ENCODE assay signal across 10 cellular contexts in genomic region chr1:89725016-89725380, GRCh38.
DNase-seq lines count a peak whose midpoint lies in the region; ATAC-seq, FAIRE-seq and TF ChIP-seq lines count a peak whose summit lies in the region.
"Had no signal": no experiment of that assay in that cellular context is flagged by ENCODE, and none has a peak within 500 bp of the region (broad histone marks: within the 10 kb centered on the region; RNA-seq: fewer than 3 reads in every experiment).

No MANE protein-coding gene starts in this region.

- TF ChIP-seq EP300 in K562 (IDR thresholded peaks at IDR 0.05; ENCODE audit: low read length): no peak

- no peaks in the 10 kb centered on the region for H3K9me3 Mint-ChIP-seq in WTC11

- H3K4me3 Mint-ChIP-seq in WTC11: no peak overlapping the region

- in situ Hi-C loops in K562 (cut with MboI): no loop called here

- ATAC-seq in HG03378 (IDR thresholded peaks at IDR 0.05; ENCODE audit: unreplicated experiment): peak; percentile 2
- peak; percentile 14; the same call in 2 of the 3 replicates for ATAC-seq in K562
- no peak for ATAC-seq in WTC11

- no peaks in the 10 kb centered on the region for H3K4me1 Mint-ChIP-seq in WTC11

- H2AFZ ChIP-seq in K562 (ENCODE audit: low read depth, low read length): peak overlapping the region; percentile 52

- H3K36me3 ChIP-seq in K562 (ENCODE audit: control insufficient read depth, insufficient read depth, low read length) (no peaks in the 10 kb centered on the region), mesodermal cell (ENCODE audit: control insufficient read depth, insufficient read depth, low read length) (no peaks in the 10 kb centered on the region), BE2C (no peaks in the 10 kb centered on the region)

- no TSS peak for BruUV-seq in K562 (replicated peaks; lab: Mats Ljungman, UMichigan)

- no peak overlapping the region for H3K4me3 ChIP-seq in AG10803 (ENCODE audit: low read length)
- H3K4me3 ChIP-seq in K562: no peak overlapping the region
- H3K4me3 ChIP-seq in mesodermal cell (ENCODE audit: extremely low read depth, insufficient read depth, low read length, poor library complexity, severe bottlenecking): no peak overlapping the region
- no peak overlapping the region for H3K4me3 ChIP-seq in BE2C (ENCODE audit: low read depth, low read length)
- H3K4me3 ChIP-seq: SK-N-MC had no signal

- H3K9me3 ChIP-seq in K562 (replicated peaks; ENCODE audit: control insufficient read depth, insufficient read depth, low read depth, low read length): no peaks in the 10 kb centered on the region
- no peaks in the 10 kb centered on the region for H3K9me3 ChIP-seq in mesodermal cell (ENCODE audit: control insufficient read depth, low read length)
- no peaks in the 10 kb centered on the region for H3K9me3 ChIP-seq in BE2C

- no peak for FAIRE-seq in K562 (lab: Jason Lieb, UNC)
- no peak for FAIRE-seq in urothelium cell line (lab: Jason Lieb, UNC)
- FAIRE-seq: endometrium had no signal

- TF ChIP-seq CTCF in AG10803 (conservative IDR thresholded peaks at IDR 0.05; ENCODE audit: low read length) (no peak), K562 (IDR thresholded peaks at IDR 0.05 in 2 of 3, conservative IDR thresholded peaks at IDR 0.05 in 1 of 3; ENCODE audit: insufficient read depth in 2 of 3, low read depth in 1 of 3, low read length in 3 of 3) (no peak), WTC11 (IDR thresholded peaks at IDR 0.05) (no peak), BE2C (IDR thresholded peaks at IDR 0.05; ENCODE audit: low read depth, low read length) (no peak)

- intact Hi-C loops in K562 (cut with micrococcal nuclease): no loop called here

- CTCF ChIA-PET in K562 (lab: Yijun Ruan, JAX; ENCODE audit: low intra/inter-chr PET ratio) (no interaction called here), WTC11 (lab: Charles Lee) (interaction anchor here (1.4 kb wide), 1 partner anchor 37 kb away, joined by 4 read pairs; no protein-coding TSS in a partner anchor)

- WGBS in K562 (ENCODE audit: insufficient coverage, low coverage, missing lambda C conversion rate): 25% methylated on average over 4 of the region's 4 CpGs
- 80 to 100% methylated on average over 1 of the region's 4 CpGs for WGBS in mesodermal cell (ENCODE audit: insufficient coverage in 2 of 2), 2 experiments

- no peaks in the 10 kb centered on the region for H3K9me1 ChIP-seq in K562 (ENCODE audit: control insufficient read depth, insufficient read depth, low read length)

- no peak for TF ChIP-seq RAD21 in K562 (CRISPR knock-in tag; conservative IDR thresholded peaks at IDR 0.05 in 1 of 2, IDR thresholded peaks at IDR 0.05 in 1 of 2)

- POLR2A ChIA-PET in K562 (lab: Yijun Ruan, JAX) (no interaction called here), WTC11 (lab: Charles Lee) (no interaction called here)

- DNase-seq in AG10803 (ENCODE audit: low read depth): peak; percentile 79
- no peak for DNase-seq in K562 (ENCODE audit: extremely low read depth in 1 of 4, low spot score in 3 of 4)
- no peak for DNase-seq in WTC11 (ENCODE audit: low spot score)
- no peak for DNase-seq in CD1c-positive myeloid dendritic cell (ENCODE audit: extremely low spot score)
- no peak for DNase-seq in urothelium cell line (ENCODE audit: low spot score)
- DNase-seq in BE2C: no peak

- H3K27ac Mint-ChIP-seq in WTC11: no peak overlapping the region

- H3K27ac ChIP-seq in K562 (ENCODE audit: extremely low read depth, low read depth, low read length): peak overlapping the region; percentile 39; the same call in 2 of the 3 replicates
- peak overlapping the region; percentile 47 for H3K27ac ChIP-seq in mesodermal cell (ENCODE audit: low read depth, low read length, severe bottlenecking)
- H3K27ac ChIP-seq: SK-N-MC had no signal

- no peaks in the 10 kb centered on the region for H3K36me3 Mint-ChIP-seq in WTC11

- H3K4me2 ChIP-seq in K562 (ENCODE audit: insufficient read depth, low read length): no peak overlapping the region

- peaks cover 0 to 26% of the 10 kb centered on the region in 2 experiments for H3K4me1 ChIP-seq in K562 (replicated peaks in 1 of 2; ENCODE audit: control insufficient read depth in 2 of 2, insufficient read depth in 2 of 2, low read length in 2 of 2)
- H3K4me1 ChIP-seq in mesodermal cell (ENCODE audit: control insufficient read depth, insufficient read depth, low read length, poor library complexity, severe bottlenecking): peaks cover 11% of the 10 kb centered on the region
- H3K4me1 ChIP-seq in BE2C: no peaks in the 10 kb centered on the region; the same call in 1 of the 2 replicates

- no peak overlapping the region; a peak in 1 of 4 replicates for H3K9ac ChIP-seq in K562 (ENCODE audit: insufficient read depth in 1 of 2, low read depth in 2 of 2, low read length in 2 of 2)

- H3K79me2 ChIP-seq in K562 (ENCODE audit: control insufficient read depth, insufficient read depth, low read length): no peaks in the 10 kb centered on the region

- peaks cover 2% of the 10 kb centered on the region; the same call in 1 of the 2 replicates for H3K27me3 Mint-ChIP-seq in WTC11 (ENCODE audit: low read depth)

- TF ChIP-seq POLR2A in K562 (conservative IDR thresholded peaks at IDR 0.05): no peak

- H3K27me3 ChIP-seq in K562 (ENCODE audit: control insufficient read depth in 2 of 2, insufficient read depth in 2 of 2, low read length in 2 of 2) (no peaks in the 10 kb centered on the region), BE2C (no peaks in the 10 kb centered on the region)

- H4K20me1 ChIP-seq in K562 (replicated peaks; ENCODE audit: control insufficient read depth, insufficient read depth, low read length): no peaks in the 10 kb centered on the region

TF ChIP-seq in K562, 482 proteins besides CTCF, POLR2A, EP300 and RAD21:
- TF ChIP-seq CEBPG (CRISPR knock-in tag; IDR thresholded peaks at IDR 0.05) (no peak), CEBPG (tag; conservative IDR thresholded peaks at IDR 0.05 in 1 of 2, IDR thresholded peaks at IDR 0.05 in 1 of 2) (0 out of 4 replicates have a peak, but pooled peaks of 1 of the 2 experiments have one; percentile 22), JUND (IDR thresholded peaks at IDR 0.05; ENCODE audit: borderline replicate concordance, low read depth, low read length) (peak; percentile 22; the same call in 1 of the 2 replicates), JUND (tag; IDR thresholded peaks at IDR 0.05; ENCODE audit: borderline replicate concordance, low read depth, low read length) (no peak), TAF15 (IDR thresholded peaks at IDR 0.05; ENCODE audit: low read depth, low read length) (no peak), FOSL1 (tag; conservative IDR thresholded peaks at IDR 0.05) (peak; percentile 29; the same call in 1 of the 2 replicates), RUNX1 (IDR thresholded peaks at IDR 0.05; ENCODE audit: low read depth) (no peak)
- TF ChIP-seq, protein P1, sequence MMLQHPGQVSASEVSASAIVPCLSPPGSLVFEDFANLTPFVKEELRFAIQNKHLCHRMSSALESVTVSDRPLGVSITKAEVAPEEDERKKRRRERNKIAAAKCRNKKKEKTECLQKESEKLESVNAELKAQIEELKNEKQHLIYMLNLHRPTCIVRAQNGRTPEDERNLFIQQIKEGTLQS (IDR thresholded peaks at IDR 0.05): peak; percentile 35; the same call in 1 of the 2 replicates
- TF ChIP-seq, protein P1 (CRISPR knock-in tag; conservative IDR thresholded peaks at IDR 0.05): no peak

TF ChIP-seq in WTC11, 78 proteins besides CTCF, POLR2A, EP300 and RAD21:
- TF ChIP-seq USF2 (CRISPR knock-in tag; IDR thresholded peaks at IDR 0.05): no peak
- no peak for TF ChIP-seq ZBTB21 (CRISPR knock-in tag; IDR thresholded peaks at IDR 0.05; ENCODE audit: borderline replicate concordance)
- TF ChIP-seq, protein P2, sequence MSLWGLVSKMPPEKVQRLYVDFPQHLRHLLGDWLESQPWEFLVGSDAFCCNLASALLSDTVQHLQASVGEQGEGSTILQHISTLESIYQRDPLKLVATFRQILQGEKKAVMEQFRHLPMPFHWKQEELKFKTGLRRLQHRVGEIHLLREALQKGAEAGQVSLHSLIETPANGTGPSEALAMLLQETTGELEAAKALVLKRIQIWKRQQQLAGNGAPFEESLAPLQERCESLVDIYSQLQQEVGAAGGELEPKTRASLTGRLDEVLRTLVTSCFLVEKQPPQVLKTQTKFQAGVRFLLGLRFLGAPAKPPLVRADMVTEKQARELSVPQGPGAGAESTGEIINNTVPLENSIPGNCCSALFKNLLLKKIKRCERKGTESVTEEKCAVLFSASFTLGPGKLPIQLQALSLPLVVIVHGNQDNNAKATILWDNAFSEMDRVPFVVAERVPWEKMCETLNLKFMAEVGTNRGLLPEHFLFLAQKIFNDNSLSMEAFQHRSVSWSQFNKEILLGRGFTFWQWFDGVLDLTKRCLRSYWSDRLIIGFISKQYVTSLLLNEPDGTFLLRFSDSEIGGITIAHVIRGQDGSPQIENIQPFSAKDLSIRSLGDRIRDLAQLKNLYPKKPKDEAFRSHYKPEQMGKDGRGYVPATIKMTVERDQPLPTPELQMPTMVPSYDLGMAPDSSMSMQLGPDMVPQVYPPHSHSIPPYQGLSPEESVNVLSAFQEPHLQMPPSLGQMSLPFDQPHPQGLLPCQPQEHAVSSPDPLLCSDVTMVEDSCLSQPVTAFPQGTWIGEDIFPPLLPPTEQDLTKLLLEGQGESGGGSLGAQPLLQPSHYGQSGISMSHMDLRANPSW (CRISPR knock-in tag; conservative IDR thresholded peaks at IDR 0.05; ENCODE audit: low read depth): no peak
- TF ChIP-seq, protein P3, sequence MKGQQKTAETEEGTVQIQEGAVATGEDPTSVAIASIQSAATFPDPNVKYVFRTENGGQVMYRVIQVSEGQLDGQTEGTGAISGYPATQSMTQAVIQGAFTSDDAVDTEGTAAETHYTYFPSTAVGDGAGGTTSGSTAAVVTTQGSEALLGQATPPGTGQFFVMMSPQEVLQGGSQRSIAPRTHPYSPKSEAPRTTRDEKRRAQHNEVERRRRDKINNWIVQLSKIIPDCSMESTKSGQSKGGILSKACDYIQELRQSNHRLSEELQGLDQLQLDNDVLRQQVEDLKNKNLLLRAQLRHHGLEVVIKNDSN (CRISPR knock-in tag; IDR thresholded peaks at IDR 0.05): no peak
- no peak for TF ChIP-seq TEAD1 (CRISPR knock-in tag; IDR thresholded peaks at IDR 0.05)
